In the genomic region with DNA sequence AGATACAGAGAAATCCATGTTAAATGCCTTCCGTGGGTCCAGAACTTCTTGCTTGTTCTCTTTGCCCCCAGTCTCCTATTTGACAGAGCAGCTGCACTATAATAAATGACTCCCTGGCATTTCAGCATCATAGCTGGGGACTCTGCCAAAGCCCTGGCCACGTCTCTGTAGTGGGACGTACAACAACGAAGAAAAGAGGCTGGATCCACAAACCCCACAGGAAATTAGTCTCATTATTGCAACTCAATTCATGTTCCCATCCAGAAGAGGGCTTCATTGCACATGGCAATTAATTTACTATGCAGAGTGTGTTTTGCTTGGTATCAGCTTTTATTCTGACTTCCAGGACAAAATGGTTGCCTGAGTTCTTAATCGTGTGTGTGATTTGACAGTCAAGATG, we compare ENCODE assay signal across 1 cellular context.
TF ChIP-seq lines count a peak whose summit lies in the region.

No MANE protein-coding gene starts in this region.

TF ChIP-seq in GM23338, 12 proteins besides CTCF, POLR2A, EP300 and RAD21 (continued from another document):
- TF ChIP-seq ZNF114 (CRISPR knock-in tag; IDR thresholded peaks at IDR 0.05) (no peak), STAT1 (IDR thresholded peaks at IDR 0.05; ENCODE audit: unreplicated experiment) (no peak)
